28 cellular contexts compared by ENCODE assay signal in genomic region chr1:7190261-7190660, GRCh38.
"Had no signal": no experiment of that assay in that cellular context is flagged by ENCODE, and none has a peak within 500 bp of the region (broad histone marks: within the 10 kb centered on the region; RNA-seq: fewer than 3 reads in every experiment).

No MANE protein-coding gene starts in this region.

- H3K36me3 ChIP-seq: colonic mucosa, esophagus muscularis mucosa, esophagus squamous epithelium, gastrocnemius medialis, gastroesophageal sphincter, heart left ventricle, heart right ventricle had no signal

- H3K4me1 ChIP-seq: colonic mucosa, esophagus muscularis mucosa, esophagus squamous epithelium, foreskin keratinocyte, gastrocnemius medialis, gastroesophageal sphincter, heart left ventricle, heart right ventricle had no signal

- H3K9me3 ChIP-seq: colonic mucosa, esophagus muscularis mucosa, esophagus squamous epithelium, gastrocnemius medialis, gastroesophageal sphincter, heart left ventricle, heart right ventricle had no signal

- ATAC-seq: effector memory CD8-positive, alpha-beta T cell; esophagus mucosa; foreskin keratinocyte; gastrocnemius medialis; gastroesophageal sphincter; heart left ventricle; heart right ventricle had no signal

- H3K27me3 ChIP-seq: colonic mucosa, dorsolateral prefrontal cortex, gastrocnemius medialis had no signal

- H3K4me3 ChIP-seq: colonic mucosa, coronary artery, dorsolateral prefrontal cortex, esophagus muscularis mucosa, esophagus squamous epithelium, gastrocnemius medialis, gastroesophageal sphincter, heart left ventricle, heart right ventricle had no signal

- H3K27ac ChIP-seq: colonic mucosa, coronary artery, dorsolateral prefrontal cortex, epithelial cell of prostate, esophagus muscularis mucosa, esophagus squamous epithelium, foreskin keratinocyte, gastrocnemius medialis, gastroesophageal sphincter, heart left ventricle, heart right ventricle had no signal

- DNase-seq: colonic mucosa; cortex of kidney; dermis blood vessel endothelial cell; dorsolateral prefrontal cortex; effector CD4-positive, alpha-beta T cell; effector CD8-positive, alpha-beta T cell; effector memory CD4-positive, alpha-beta T cell; effector memory CD8-positive, alpha-beta T cell; endodermal cell; erythroblast; esophagus squamous epithelium; foreskin fibroblast; foreskin keratinocyte; foreskin melanocyte; gastrocnemius medialis; glutamatergic neuron; head of caudate nucleus; heart left ventricle; heart right ventricle had no signal

- FAIRE-seq: colon, endometrium, endothelial cell of umbilical vein, frontal cortex had no signal
